Comparison of ENCODE assay signal across 13 cellular contexts in genomic region chr9:33187519-33188218, GRCh38. TPM values are rescaled to one million over a fixed set of nuclear protein-coding genes. Genes with fewer than 3 reads are reported as not detected.
DNase-seq lines count a peak whose midpoint lies in the region; ATAC-seq and TF ChIP-seq lines count a peak whose summit lies in the region.
"Had no signal": no experiment of that assay in that cellular context is flagged by ENCODE, and none has a peak within 500 bp of the region (broad histone marks: within the 10 kb centered on the region; RNA-seq: fewer than 3 reads in every experiment).

No MANE protein-coding gene starts in this region.

- peak overlapping the region; percentile 20 for H3K9ac ChIP-seq in adipocyte (ENCODE audit: low read length)

- no peaks in the 10 kb centered on the region for H4K20me1 ChIP-seq in GM23338 (replicated peaks; ENCODE audit: insufficient read depth)

- TF ChIP-seq CTCF in GM23338 (conservative IDR thresholded peaks at IDR 0.05; ENCODE audit: low read depth in 2 of 2), result no peak

- peak; percentile 74 for ATAC-seq in GM23338
- peak; percentile 91 for ATAC-seq in left ventricle myocardium superior
- no peak for ATAC-seq in stimulated activated naive B cell treated with anti-CD40 and anti-IgM and Interleukin-4, amounts not matched to agents 10 μg/mL and 1 μg/mL and 100 μg/mL, for 72 hours (replicated peaks)
- ATAC-seq in activated CD8-positive, alpha-beta T cell treated with anti-CD3 and anti-CD28 coated beads, Interleukin-2, amount 10 ng/mL, durations not matched to agents 7 days and 5 days, result no peak
- no peak for ATAC-seq in GM21360 (IDR thresholded peaks at IDR 0.05; ENCODE audit: unreplicated experiment)

- CTCF ChIA-PET in activated CD8-positive, alpha-beta T cell treated with anti-CD3 and anti-CD28 coated beads, Interleukin-2, amount 10 ng/mL, durations not matched to agents 7 days and 5 days (lab: Charles Lee), result interaction anchor here (0.8 to 1.0 kb wide), 2 partner anchors 30 to 88 kb away, joined by 3 read pairs; no protein-coding TSS in a partner anchor

- H3K36me3 Mint-ChIP-seq in GM23338 (ENCODE audit: low read depth), result no peaks in the 10 kb centered on the region
- H3K36me3 Mint-ChIP-seq in stimulated activated naive B cell treated with anti-CD40 and anti-IgM and Interleukin-4, amounts not matched to agents 10 μg/mL and 1 μg/mL and 100 μg/mL, for 72 hours, result no peaks in the 10 kb centered on the region
- H3K36me3 Mint-ChIP-seq in activated CD8-positive, alpha-beta T cell treated with anti-CD3 and anti-CD28 coated beads, Interleukin-2, amount 10 ng/mL, durations not matched to agents 7 days and 5 days (ENCODE audit: low read depth), result no peaks in the 10 kb centered on the region

- H3K27me3 Mint-ChIP-seq in GM23338 (ENCODE audit: insufficient read depth, low read depth, poor library complexity), result peaks cover 1% of the 10 kb centered on the region
- peaks cover 0 to 3% of the 10 kb centered on the region in 2 donors for H3K27me3 Mint-ChIP-seq in stimulated activated naive B cell treated with anti-CD40 and anti-IgM and Interleukin-4, amounts not matched to agents 10 μg/mL and 1 μg/mL and 100 μg/mL, for 72 hours
- H3K27me3 Mint-ChIP-seq in activated CD8-positive, alpha-beta T cell treated with anti-CD3 and anti-CD28 coated beads, Interleukin-2, amount 10 ng/mL, durations not matched to agents 7 days and 5 days (ENCODE audit: low read depth), result peaks cover 8% of the 10 kb centered on the region

- H3K4me1 ChIP-seq in GM23338 (ENCODE audit: insufficient read depth), result no peaks in the 10 kb centered on the region
- H3K4me1 ChIP-seq in adipocyte (ENCODE audit: control insufficient read depth, insufficient read depth, low read length), result peaks cover 48% of the 10 kb centered on the region

- H3K27me3 ChIP-seq in GM23338 (ENCODE audit: insufficient read depth) (no peaks in the 10 kb centered on the region), adipocyte (replicated peaks; ENCODE audit: control insufficient read depth, insufficient read depth, low read length) (no peaks in the 10 kb centered on the region)
- H3K27me3 ChIP-seq: body of pancreas had no signal

- H3K4me3 ChIP-seq in GM23338 (no peak overlapping the region), adipocyte (ENCODE audit: low read length) (no peak overlapping the region)
- H3K4me3 ChIP-seq: body of pancreas had no signal

- no peak overlapping the region for H3K27ac Mint-ChIP-seq in GM23338
- peak overlapping the region; percentile 72 for H3K27ac Mint-ChIP-seq in stimulated activated naive B cell treated with anti-CD40 and anti-IgM and Interleukin-4, amounts not matched to agents 10 μg/mL and 1 μg/mL and 100 μg/mL, for 72 hours
- no peak overlapping the region for H3K27ac Mint-ChIP-seq in activated CD8-positive, alpha-beta T cell treated with anti-CD3 and anti-CD28 coated beads, Interleukin-2, amount 10 ng/mL, durations not matched to agents 7 days and 5 days

- POLR2A ChIA-PET in activated CD8-positive, alpha-beta T cell treated with anti-CD3 and anti-CD28 coated beads, Interleukin-2, amount 10 ng/mL, durations not matched to agents 7 days and 5 days (lab: Charles Lee), result no interaction called here

- H3K9me3 Mint-ChIP-seq in GM23338, result no peaks in the 10 kb centered on the region; the same call in 2 of the 3 replicates
- H3K9me3 Mint-ChIP-seq in stimulated activated naive B cell treated with anti-CD40 and anti-IgM and Interleukin-4, amounts not matched to agents 10 μg/mL and 1 μg/mL and 100 μg/mL, for 72 hours, result no peaks in the 10 kb centered on the region
- no peaks in the 10 kb centered on the region for H3K9me3 Mint-ChIP-seq in activated CD8-positive, alpha-beta T cell treated with anti-CD3 and anti-CD28 coated beads, Interleukin-2, amount 10 ng/mL, durations not matched to agents 7 days and 5 days (ENCODE audit: insufficient read depth)

- H3F3A ChIP-seq in GM23338 (replicated peaks; ENCODE audit: low read depth), result no peaks in the 10 kb centered on the region

- no peak overlapping the region for H3K4me3 Mint-ChIP-seq in GM23338
- H3K4me3 Mint-ChIP-seq in stimulated activated naive B cell treated with anti-CD40 and anti-IgM and Interleukin-4, amounts not matched to agents 10 μg/mL and 1 μg/mL and 100 μg/mL, for 72 hours, result no peak overlapping the region
- H3K4me3 Mint-ChIP-seq in activated CD8-positive, alpha-beta T cell treated with anti-CD3 and anti-CD28 coated beads, Interleukin-2, amount 10 ng/mL, durations not matched to agents 7 days and 5 days, result no peak overlapping the region

- no peak overlapping the region for H3K27ac ChIP-seq in GM23338 (ENCODE audit: low read depth)

- H3K4me2 ChIP-seq in GM23338, result no peak overlapping the region

- no peaks in the 10 kb centered on the region for H3K9me3 ChIP-seq in adipocyte (ENCODE audit: control insufficient read depth, low read length)
- H3K9me3 ChIP-seq: body of pancreas had no signal

- DNase-seq in GM23338 (ENCODE audit: low spot score), result no peak
- DNase-seq in adipocyte (ENCODE audit: low read depth), result peak; percentile 83
- peak; percentile 77 for DNase-seq in left ventricle myocardium superior
- no peak for DNase-seq in stimulated activated naive B cell treated with anti-CD40 and anti-IgM and Interleukin-4, amounts not matched to agents 10 μg/mL and 1 μg/mL and 100 μg/mL, for 72 hours
- no peak for DNase-seq in activated CD8-positive, alpha-beta T cell treated with anti-CD3 and anti-CD28 coated beads, Interleukin-2, amount 10 ng/mL, durations not matched to agents 7 days and 5 days
- DNase-seq in activated effector memory CD4-positive, alpha-beta T cell treated with Interleukin-2 at 50 U/mL for 16 hours, result no peak
- no peak for DNase-seq in midbrain (lab: John Stamatoyannopoulos, UW)
- DNase-seq: activated CD4-positive, alpha-beta T cell treated with anti-CD3 and anti-CD28 coated beads, Interleukin-2, amount 50 U/mL, for 4 hours; body of pancreas; MV-4-11 had no signal

- intact Hi-C loops in left ventricle myocardium superior (cut with micrococcal nuclease), result no loop called here

- no peaks in the 10 kb centered on the region for H3K9me2 ChIP-seq in GM23338 (ENCODE audit: insufficient read depth)

- H3K79me2 ChIP-seq in GM23338 (replicated peaks; ENCODE audit: insufficient read depth), result no peaks in the 10 kb centered on the region

- no peaks in the 10 kb centered on the region for H3K36me3 ChIP-seq in GM23338 (ENCODE audit: insufficient read depth)
- no peaks in the 10 kb centered on the region for H3K36me3 ChIP-seq in adipocyte (ENCODE audit: control insufficient read depth, insufficient read depth, low read length, severe bottlenecking)

- H2AFZ ChIP-seq in GM23338, result peak overlapping the region; percentile 82

- H3K4me1 Mint-ChIP-seq in GM23338, result peaks cover 15% of the 10 kb centered on the region
- peaks cover 20 to 21% of the 10 kb centered on the region in 2 donors for H3K4me1 Mint-ChIP-seq in stimulated activated naive B cell treated with anti-CD40 and anti-IgM and Interleukin-4, amounts not matched to agents 10 μg/mL and 1 μg/mL and 100 μg/mL, for 72 hours
- no peaks in the 10 kb centered on the region for H3K4me1 Mint-ChIP-seq in activated CD8-positive, alpha-beta T cell treated with anti-CD3 and anti-CD28 coated beads, Interleukin-2, amount 10 ng/mL, durations not matched to agents 7 days and 5 days (ENCODE audit: low read depth)

TF ChIP-seq in GM23338, 12 proteins besides CTCF, POLR2A, EP300 and RAD21 (continues in another document):
- TF ChIP-seq JUNB (IDR thresholded peaks at IDR 0.05; ENCODE audit: unreplicated experiment), result no peak
- TF ChIP-seq ZNF331 (CRISPR knock-in tag; IDR thresholded peaks at IDR 0.05; ENCODE audit: low read depth), result no peak

RNA-seq across cellular contexts. Expression of gene B4GALT1, which starts 20.5 kb away (rescaled TPM):
- total RNA-seq in GM23338 (2014; rRNA removed; shearing (Covaris generic)), result 14.7 and 15.8 TPM in 2 replicates
- polyA plus RNA-seq in GM23338 (2016; fragmentation: Nextera tagmentation; extraction: Ambion mirVana), result 6.3 and 7.0 TPM in 2 replicates
- total RNA-seq in left ventricle myocardium superior, result 42.5 TPM
- total RNA-seq in activated CD8-positive, alpha-beta T cell treated with anti-CD3 and anti-CD28 coated beads, Interleukin-2, amount 10 ng/mL, durations not matched to agents 7 days and 5 days, result 10 to 100 TPM; 27.8 to 28.5 TPM

RNA-seq across cellular contexts. Expression of gene SPINK4, which starts 52.3 kb away (rescaled TPM):
- total RNA-seq in GM23338 (2014; rRNA removed; shearing (Covaris generic)), result not detected in 2 replicates
- polyA plus RNA-seq in GM23338 (2016; fragmentation: Nextera tagmentation; extraction: Ambion mirVana), result not detected in 2 replicates
- not detected for total RNA-seq in left ventricle myocardium superior
- not detected for total RNA-seq in activated CD8-positive, alpha-beta T cell treated with anti-CD3 and anti-CD28 coated beads, Interleukin-2, amount 10 ng/mL, durations not matched to agents 7 days and 5 days
- total RNA-seq: body of pancreas, Daoy, SK-MEL-5 had no signal

Comparison
In these comparisons a context has a peak if more than half of its experiments do, and no peak if none do; other contexts are left out.
1. ATAC-seq: peak in GM23338 (single experiment) and left ventricle myocardium superior (single experiment); none in stimulated activated naive B cell treated with anti-CD40 and anti-IgM and Interleukin-4, amounts not matched to agents 10 μg/mL and 1 μg/mL and 100 μg/mL, for 72 hours (0 of 2), activated CD8-positive, alpha-beta T cell treated with anti-CD3 and anti-CD28 coated beads, Interleukin-2, amount 10 ng/mL, durations not matched to agents 7 days and 5 days (single experiment) and GM21360 (single experiment).
2. DNase-seq: peak in adipocyte (single experiment) and left ventricle myocardium superior (single experiment); none in GM23338 (single experiment), stimulated activated naive B cell treated with anti-CD40 and anti-IgM and Interleukin-4, amounts not matched to agents 10 μg/mL and 1 μg/mL and 100 μg/mL, for 72 hours (single experiment), activated CD8-positive, alpha-beta T cell treated with anti-CD3 and anti-CD28 coated beads, Interleukin-2, amount 10 ng/mL, durations not matched to agents 7 days and 5 days (single experiment), activated effector memory CD4-positive, alpha-beta T cell treated with Interleukin-2 at 50 U/mL for 16 hours (single experiment) and midbrain (single experiment).